In the genomic region with DNA sequence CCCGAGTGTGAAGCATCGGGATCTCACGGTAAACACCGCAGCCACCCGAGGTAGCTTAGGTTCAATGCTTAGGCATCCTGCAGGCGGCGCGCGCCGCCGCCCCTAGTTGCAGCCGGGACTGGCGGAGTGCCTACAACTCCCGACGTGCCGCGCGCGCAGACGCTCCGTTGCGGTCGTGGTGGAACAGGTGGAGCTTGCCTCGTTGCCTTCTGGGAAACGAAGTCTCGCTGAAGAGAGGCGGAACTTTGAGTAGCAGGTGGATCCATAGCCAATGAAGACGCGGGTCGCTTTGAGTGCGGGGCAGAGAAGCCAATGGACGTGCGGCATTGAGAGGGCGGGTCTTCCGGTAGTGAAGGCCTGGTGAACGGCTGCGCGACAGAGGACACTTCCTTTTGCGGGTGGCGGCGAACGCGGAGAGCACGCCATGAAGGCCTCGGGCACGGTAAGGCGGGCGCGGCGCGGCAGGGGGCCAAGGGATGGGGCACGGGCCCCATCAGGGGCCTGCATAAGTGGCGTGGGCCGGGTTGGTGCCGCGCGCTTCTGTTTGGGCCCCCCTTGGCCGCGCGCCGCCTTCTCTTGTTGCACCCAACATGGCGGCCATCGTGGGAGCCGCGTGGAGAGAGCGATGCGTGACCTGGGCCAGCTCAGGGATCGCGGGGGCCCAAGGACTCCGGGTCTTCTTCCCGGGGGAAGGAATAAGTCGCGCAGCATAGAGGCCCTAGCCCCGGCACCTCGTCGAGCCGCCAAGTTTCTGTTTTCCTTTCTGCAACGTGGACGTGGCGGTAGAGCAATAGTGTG, we compare ENCODE assay signal across 1 cellular context.
TF ChIP-seq lines count a peak whose summit lies in the region.

A gene (plus strand): TSS at position 378 of the 798 bp plus-strand sequence. CDS start 47 bp downstream, at position 425.

TF ChIP-seq in SK-N-SH, 30 proteins besides CTCF, POLR2A, EP300 and RAD21 (continued from another document):
- TF ChIP-seq, protein P1, sequence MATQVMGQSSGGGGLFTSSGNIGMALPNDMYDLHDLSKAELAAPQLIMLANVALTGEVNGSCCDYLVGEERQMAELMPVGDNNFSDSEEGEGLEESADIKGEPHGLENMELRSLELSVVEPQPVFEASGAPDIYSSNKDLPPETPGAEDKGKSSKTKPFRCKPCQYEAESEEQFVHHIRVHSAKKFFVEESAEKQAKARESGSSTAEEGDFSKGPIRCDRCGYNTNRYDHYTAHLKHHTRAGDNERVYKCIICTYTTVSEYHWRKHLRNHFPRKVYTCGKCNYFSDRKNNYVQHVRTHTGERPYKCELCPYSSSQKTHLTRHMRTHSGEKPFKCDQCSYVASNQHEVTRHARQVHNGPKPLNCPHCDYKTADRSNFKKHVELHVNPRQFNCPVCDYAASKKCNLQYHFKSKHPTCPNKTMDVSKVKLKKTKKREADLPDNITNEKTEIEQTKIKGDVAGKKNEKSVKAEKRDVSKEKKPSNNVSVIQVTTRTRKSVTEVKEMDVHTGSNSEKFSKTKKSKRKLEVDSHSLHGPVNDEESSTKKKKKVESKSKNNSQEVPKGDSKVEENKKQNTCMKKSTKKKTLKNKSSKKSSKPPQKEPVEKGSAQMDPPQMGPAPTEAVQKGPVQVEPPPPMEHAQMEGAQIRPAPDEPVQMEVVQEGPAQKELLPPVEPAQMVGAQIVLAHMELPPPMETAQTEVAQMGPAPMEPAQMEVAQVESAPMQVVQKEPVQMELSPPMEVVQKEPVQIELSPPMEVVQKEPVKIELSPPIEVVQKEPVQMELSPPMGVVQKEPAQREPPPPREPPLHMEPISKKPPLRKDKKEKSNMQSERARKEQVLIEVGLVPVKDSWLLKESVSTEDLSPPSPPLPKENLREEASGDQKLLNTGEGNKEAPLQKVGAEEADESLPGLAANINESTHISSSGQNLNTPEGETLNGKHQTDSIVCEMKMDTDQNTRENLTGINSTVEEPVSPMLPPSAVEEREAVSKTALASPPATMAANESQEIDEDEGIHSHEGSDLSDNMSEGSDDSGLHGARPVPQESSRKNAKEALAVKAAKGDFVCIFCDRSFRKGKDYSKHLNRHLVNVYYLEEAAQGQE (IDR thresholded peaks at IDR 0.05; ENCODE audit: low read depth, low read length): peak; percentile 63; the same call in 1 of the 2 replicates
- peak; percentile 73 for TF ChIP-seq SMC3 (IDR thresholded peaks at IDR 0.05; ENCODE audit: low read depth, low read length)
- TF ChIP-seq, protein P2, sequence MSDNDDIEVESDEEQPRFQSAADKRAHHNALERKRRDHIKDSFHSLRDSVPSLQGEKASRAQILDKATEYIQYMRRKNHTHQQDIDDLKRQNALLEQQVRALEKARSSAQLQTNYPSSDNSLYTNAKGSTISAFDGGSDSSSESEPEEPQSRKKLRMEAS (IDR thresholded peaks at IDR 0.05; ENCODE audit: low read depth): peak; percentile 95
- peak; percentile 96 for TF ChIP-seq POLR2AphosphoS5 (IDR thresholded peaks at IDR 0.05; ENCODE audit: low read depth, low read length)
- 0 out of 2 replicates have a peak, but pooled peaks have one; percentile 7 for TF ChIP-seq RCOR1 (IDR thresholded peaks at IDR 0.05; ENCODE audit: low read length)
- TF ChIP-seq TAF1 (IDR thresholded peaks at IDR 0.05; ENCODE audit: borderline replicate concordance, low read depth, low read length): peak; percentile 97
- TF ChIP-seq FOXM1 (IDR thresholded peaks at IDR 0.05; ENCODE audit: low read depth): no peak
- TF ChIP-seq SIN3A (IDR thresholded peaks at IDR 0.05; ENCODE audit: borderline replicate concordance, low read depth, low read length): 0 out of 2 replicates have a peak, but pooled peaks have one; percentile 45
- no peak for TF ChIP-seq TEAD4 (IDR thresholded peaks at IDR 0.05; ENCODE audit: borderline replicate concordance, insufficient read depth)
- no peak for TF ChIP-seq RXRA (IDR thresholded peaks at IDR 0.05; ENCODE audit: borderline replicate concordance, low read depth)
- TF ChIP-seq JUND (IDR thresholded peaks at IDR 0.05): no peak
- no peak for TF ChIP-seq FOXJ3 (CRISPR knock-in tag; IDR thresholded peaks at IDR 0.05)
- no peak for TF ChIP-seq NFIC (IDR thresholded peaks at IDR 0.05; ENCODE audit: borderline replicate concordance)
- TF ChIP-seq TCF12 (IDR thresholded peaks at IDR 0.05): no peak; the same call in 1 of the 2 replicates
- TF ChIP-seq GABPA (IDR thresholded peaks at IDR 0.05; ENCODE audit: low read depth): peak; percentile 96
- peak; percentile 92 for TF ChIP-seq YY1 (IDR thresholded peaks at IDR 0.05; ENCODE audit: low read depth)
- TF ChIP-seq, protein P3, sequence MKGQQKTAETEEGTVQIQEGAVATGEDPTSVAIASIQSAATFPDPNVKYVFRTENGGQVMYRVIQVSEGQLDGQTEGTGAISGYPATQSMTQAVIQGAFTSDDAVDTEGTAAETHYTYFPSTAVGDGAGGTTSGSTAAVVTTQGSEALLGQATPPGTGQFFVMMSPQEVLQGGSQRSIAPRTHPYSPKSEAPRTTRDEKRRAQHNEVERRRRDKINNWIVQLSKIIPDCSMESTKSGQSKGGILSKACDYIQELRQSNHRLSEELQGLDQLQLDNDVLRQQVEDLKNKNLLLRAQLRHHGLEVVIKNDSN (IDR thresholded peaks at IDR 0.05; ENCODE audit: borderline replicate concordance, low read depth): no peak
- TF ChIP-seq CHD2 (IDR thresholded peaks at IDR 0.05; ENCODE audit: low read length, partially characterized antibody): peak; percentile 95
- TF ChIP-seq, protein P4, sequence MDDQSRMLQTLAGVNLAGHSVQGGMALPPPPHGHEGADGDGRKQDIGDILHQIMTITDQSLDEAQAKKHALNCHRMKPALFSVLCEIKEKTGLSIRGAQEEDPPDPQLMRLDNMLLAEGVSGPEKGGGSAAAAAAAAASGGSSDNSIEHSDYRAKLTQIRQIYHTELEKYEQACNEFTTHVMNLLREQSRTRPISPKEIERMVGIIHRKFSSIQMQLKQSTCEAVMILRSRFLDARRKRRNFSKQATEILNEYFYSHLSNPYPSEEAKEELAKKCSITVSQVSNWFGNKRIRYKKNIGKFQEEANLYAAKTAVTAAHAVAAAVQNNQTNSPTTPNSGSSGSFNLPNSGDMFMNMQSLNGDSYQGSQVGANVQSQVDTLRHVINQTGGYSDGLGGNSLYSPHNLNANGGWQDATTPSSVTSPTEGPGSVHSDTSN (IDR thresholded peaks at IDR 0.05): peak; percentile 100
- TF ChIP-seq FOSL2 (IDR thresholded peaks at IDR 0.05; ENCODE audit: borderline replicate concordance, low read depth): no peak
- TF ChIP-seq MXI1 (IDR thresholded peaks at IDR 0.05; ENCODE audit: low read depth, low read length): peak; percentile 80
- TF ChIP-seq RFX5 (IDR thresholded peaks at IDR 0.05; ENCODE audit: low read length): no peak
- no peak for TF ChIP-seq EZH2phosphoT487 (IDR thresholded peaks at IDR 0.05; ENCODE audit: borderline replicate concordance, low read depth)
- TF ChIP-seq, protein P5, sequence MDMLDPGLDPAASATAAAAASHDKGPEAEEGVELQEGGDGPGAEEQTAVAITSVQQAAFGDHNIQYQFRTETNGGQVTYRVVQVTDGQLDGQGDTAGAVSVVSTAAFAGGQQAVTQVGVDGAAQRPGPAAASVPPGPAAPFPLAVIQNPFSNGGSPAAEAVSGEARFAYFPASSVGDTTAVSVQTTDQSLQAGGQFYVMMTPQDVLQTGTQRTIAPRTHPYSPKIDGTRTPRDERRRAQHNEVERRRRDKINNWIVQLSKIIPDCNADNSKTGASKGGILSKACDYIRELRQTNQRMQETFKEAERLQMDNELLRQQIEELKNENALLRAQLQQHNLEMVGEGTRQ (IDR thresholded peaks at IDR 0.05; ENCODE audit: borderline replicate concordance, low read depth, low read length): no peak
- TF ChIP-seq, protein P6, sequence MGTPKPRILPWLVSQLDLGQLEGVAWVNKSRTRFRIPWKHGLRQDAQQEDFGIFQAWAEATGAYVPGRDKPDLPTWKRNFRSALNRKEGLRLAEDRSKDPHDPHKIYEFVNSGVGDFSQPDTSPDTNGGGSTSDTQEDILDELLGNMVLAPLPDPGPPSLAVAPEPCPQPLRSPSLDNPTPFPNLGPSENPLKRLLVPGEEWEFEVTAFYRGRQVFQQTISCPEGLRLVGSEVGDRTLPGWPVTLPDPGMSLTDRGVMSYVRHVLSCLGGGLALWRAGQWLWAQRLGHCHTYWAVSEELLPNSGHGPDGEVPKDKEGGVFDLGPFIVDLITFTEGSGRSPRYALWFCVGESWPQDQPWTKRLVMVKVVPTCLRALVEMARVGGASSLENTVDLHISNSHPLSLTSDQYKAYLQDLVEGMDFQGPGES (IDR thresholded peaks at IDR 0.05; ENCODE audit: low read depth, low read length): peak; percentile 88
